In genomic region chr6:18387061-18387721, GRCh38 we compare ENCODE assay signal across 8 cellular contexts. TPM values are rescaled to one million over a fixed set of nuclear protein-coding genes. Genes with fewer than 3 reads are reported as not detected.
DNase-seq lines count a peak whose midpoint lies in the region; ATAC-seq and TF ChIP-seq lines count a peak whose summit lies in the region.

RNF144B (plus strand) TSS chr6:18387350; CDS start chr6:18399535, 12,185 bp downstream.

- peaks cover 39% of the 10 kb centered on the region for H3K4me1 Mint-ChIP-seq in activated CD8-positive, alpha-beta T cell treated with anti-CD3 and anti-CD28 coated beads for 36 hours (ENCODE audit: low read depth)

- H3K36me3 Mint-ChIP-seq in activated CD8-positive, alpha-beta T cell treated with anti-CD3 and anti-CD28 coated beads for 36 hours (ENCODE audit: low read depth) = no peaks in the 10 kb centered on the region

- intact Hi-C loops in activated CD8-positive, alpha-beta T cell treated with anti-CD3 and anti-CD28 coated beads for 36 hours (cut with micrococcal nuclease) = no loop called here
- intact Hi-C loops in lower lobe of right lung (cut with DNase I) = no loop called here

- CTCF ChIA-PET in activated CD8-positive, alpha-beta T cell treated with anti-CD3 and anti-CD28 coated beads for 36 hours (lab: Charles Lee) = interaction anchor here (1.0 to 2.1 kb wide), 4 partner anchors 12 to 117 kb away, joined by 3 to 14 read pairs (median 3); no protein-coding TSS in a partner anchor

- peak within 1 kb of the TSS; percentile 63 for H3K27ac Mint-ChIP-seq in activated CD8-positive, alpha-beta T cell treated with anti-CD3 and anti-CD28 coated beads for 36 hours

- H3K27me3 ChIP-seq in BE2C = peaks cover 27% of the 10 kb centered on the region
- peaks cover 36% of the 10 kb centered on the region for H3K27me3 ChIP-seq in ectodermal cell (ENCODE audit: control insufficient read depth, insufficient read depth, low read length, poor library complexity, severe bottlenecking)
- H3K27me3 ChIP-seq in lower lobe of right lung (ENCODE audit: low read depth) = no peaks in the 10 kb centered on the region

- TF ChIP-seq CTCF in BE2C (IDR thresholded peaks at IDR 0.05; ENCODE audit: low read depth, low read length) (no peak), lower lobe of right lung (IDR thresholded peaks at IDR 0.05) (no peak)
- TF ChIP-seq CTCF in activated CD8-positive, alpha-beta T cell treated with anti-CD3 and anti-CD28 coated beads for 36 hours (IDR thresholded peaks at IDR 0.05) = no peak

- no peaks in the 10 kb centered on the region for H3K27me3 Mint-ChIP-seq in activated CD8-positive, alpha-beta T cell treated with anti-CD3 and anti-CD28 coated beads for 36 hours

- H3K27ac ChIP-seq in ectodermal cell (ENCODE audit: insufficient read depth, low read depth, low read length, poor library complexity, severe bottlenecking) (no peak within 1 kb of the TSS), lower lobe of right lung (peak within 1 kb of the TSS; percentile 84)

- H3K9me3 Mint-ChIP-seq in activated CD8-positive, alpha-beta T cell treated with anti-CD3 and anti-CD28 coated beads for 36 hours = no peaks in the 10 kb centered on the region

- 2% methylated on average over 40 of the region's 40 CpGs for WGBS in ectodermal cell, 2 experiments

- H3K4me3 Mint-ChIP-seq in activated CD8-positive, alpha-beta T cell treated with anti-CD3 and anti-CD28 coated beads for 36 hours = peak within 1 kb of the TSS; percentile 88

- DNase-seq in BE2C (peak; percentile 48), NCI-H748 (lab: John Stamatoyannopoulos, UW; ENCODE audit: unreplicated experiment) (peak; percentile 98), lower lobe of right lung (peak; percentile 96)
- DNase-seq in activated CD8-positive, alpha-beta T cell treated with anti-CD3 and anti-CD28 coated beads for 36 hours = peak; percentile 76
- DNase-seq in stimulated activated CD4-positive, alpha-beta T cell treated with anti-CD3 and anti-CD28 coated beads, TNF-alpha, amount 100 ng/mL, for 24 hours (ENCODE audit: low read depth in 3 of 3) = peak; percentile 32 to 68 (median 43)

- H3K4me3 ChIP-seq in BE2C (ENCODE audit: low read depth, low read length) = peak within 1 kb of the TSS; percentile 49
- H3K4me3 ChIP-seq in ectodermal cell (ENCODE audit: insufficient read depth, low read depth, low read length) = peak within 1 kb of the TSS; percentile 36
- H3K4me3 ChIP-seq in lower lobe of right lung = peak within 1 kb of the TSS; percentile 83

- POLR2A ChIA-PET in activated CD8-positive, alpha-beta T cell treated with anti-CD3 and anti-CD28 coated beads for 36 hours (lab: Charles Lee) = no interaction called here

- H3K36me3 ChIP-seq in BE2C (no peaks in the 10 kb centered on the region), ectodermal cell (ENCODE audit: control insufficient read depth, insufficient read depth, low read length) (no peaks in the 10 kb centered on the region), lower lobe of right lung (no peaks in the 10 kb centered on the region)

- ATAC-seq in GM19395 (IDR thresholded peaks at IDR 0.05; ENCODE audit: unreplicated experiment) (peak; percentile 84), HG03521 (IDR thresholded peaks at IDR 0.05; ENCODE audit: unreplicated experiment) (peak; percentile 80), lower lobe of right lung (peak; percentile 95 to 97)
- ATAC-seq in activated CD8-positive, alpha-beta T cell treated with anti-CD3 and anti-CD28 coated beads for 36 hours = peak; percentile 95

- no peaks in the 10 kb centered on the region for H3K4me1 ChIP-seq in BE2C
- peaks cover 6% of the 10 kb centered on the region for H3K4me1 ChIP-seq in ectodermal cell (ENCODE audit: control insufficient read depth, insufficient read depth, low read length)
- peaks cover 41% of the 10 kb centered on the region for H3K4me1 ChIP-seq in lower lobe of right lung

- no peaks in the 10 kb centered on the region for H3K9me3 ChIP-seq in BE2C
- H3K9me3 ChIP-seq in ectodermal cell (ENCODE audit: control insufficient read depth, low read length) = no peaks in the 10 kb centered on the region
- H3K9me3 ChIP-seq in lower lobe of right lung = no peaks in the 10 kb centered on the region

RNA-seq across cellular contexts. Expression of gene RNF144B, which starts in this region (rescaled TPM):
- not detected for polyA plus RNA-seq in BE2C (2012; ENCODE audit: insufficient read depth, insufficient read length, low read depth)
- 1 to 10 TPM; 1.8 to 1.9 TPM for total RNA-seq in activated CD8-positive, alpha-beta T cell treated with anti-CD3 and anti-CD28 coated beads for 36 hours
- 0.22 TPM for polyA plus RNA-seq in ectodermal cell (2013, experiment 1 of 4)
- polyA plus RNA-seq in ectodermal cell (2013, experiment 2 of 4) = 0.25 TPM
- 0.11 TPM for polyA plus RNA-seq in ectodermal cell (2013, experiment 3 of 4)
- polyA plus RNA-seq in ectodermal cell (2013, experiment 4 of 4) = 0.20 TPM
- 109 TPM for total RNA-seq in lower lobe of right lung

Comparison
In these comparisons a context has a peak if more than half of its experiments do, and no peak if none do; other contexts are left out.
1. RNA of gene RNF144B (total RNA-seq): 109 TPM in lower lobe of right lung (single experiment); 1.8 to 1.9 TPM in activated CD8-positive, alpha-beta T cell treated with anti-CD3 and anti-CD28 coated beads for 36 hours; every median in the first group is over 10 times any median in the second.
2. DNase-seq: peak in every context shown above with its lines; median percentile 98 in NCI-H748; 96 in lower lobe of right lung; 76 in activated CD8-positive, alpha-beta T cell treated with anti-CD3 and anti-CD28 coated beads for 36 hours; 48 in BE2C; 43 in stimulated activated CD4-positive, alpha-beta T cell treated with anti-CD3 and anti-CD28 coated beads, TNF-alpha, amount 100 ng/mL, for 24 hours.
3. Peak in every context shown above with its lines, with median percentiles within 50 percentile points of each other: H3K4me3 ChIP-seq and ATAC-seq.